2 cellular contexts compared by ENCODE assay signal in the genomic region with DNA sequence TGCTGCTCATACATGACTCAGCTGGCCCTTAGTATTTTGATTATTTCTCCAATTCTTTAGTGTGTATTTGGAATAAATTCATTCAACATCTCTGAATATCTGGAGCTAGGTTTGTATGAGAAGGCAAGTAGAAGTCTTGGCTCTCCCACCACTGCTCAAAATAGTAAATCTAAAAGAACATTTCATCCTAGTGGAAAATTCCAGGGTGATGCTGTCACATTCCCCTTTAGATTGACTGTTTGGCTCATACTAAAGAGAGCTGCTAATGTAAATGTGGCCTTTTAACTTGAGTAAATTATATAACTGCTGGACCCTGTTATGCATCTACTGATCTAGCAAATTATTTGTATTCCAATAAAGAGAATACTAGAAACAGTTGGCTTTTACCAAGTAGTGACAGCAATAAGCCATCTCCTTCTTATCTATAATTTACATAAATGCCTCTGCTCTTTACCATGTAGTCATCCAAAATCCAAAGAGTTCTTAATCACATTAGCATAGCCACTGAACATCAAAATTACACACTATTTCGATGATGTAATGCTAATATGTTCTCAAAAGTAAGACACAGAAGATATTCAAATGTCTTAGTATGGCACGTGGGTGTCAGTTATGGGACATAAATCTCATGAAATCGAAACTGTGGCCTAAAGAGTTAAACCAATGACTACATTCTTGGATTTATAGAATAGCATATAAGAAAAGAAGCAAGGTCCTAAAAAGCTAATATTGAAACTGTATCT.
TF ChIP-seq lines count a peak whose summit lies in the region.

No MANE protein-coding gene starts in this region.

TF ChIP-seq in IMR-90, 13 proteins besides CTCF, POLR2A, EP300 and RAD21:
- no peak for TF ChIP-seq SMC3 (IDR thresholded peaks at IDR 0.05; ENCODE audit: low read depth, low read length)

TF ChIP-seq in GM12878, 131 proteins besides CTCF, POLR2A, EP300 and RAD21:
- no peak for TF ChIP-seq CREB1 (IDR thresholded peaks at IDR 0.05; ENCODE audit: low read depth)
- TF ChIP-seq ATF7 (IDR thresholded peaks at IDR 0.05; ENCODE audit: low read depth): peak; percentile 54; the same call in 1 of the 2 replicates
- no peak for TF ChIP-seq EZH2 (IDR thresholded peaks at IDR 0.05; ENCODE audit: borderline replicate concordance, control insufficient read depth, low read depth, low read length)
TF ChIP-seq in GM12878: peak in this region for 1.
